ENCODE assay signal across 13 cellular contexts in genomic region chr11:112318193-112318592, GRCh38. TPM values are rescaled to one million over a fixed set of nuclear protein-coding genes. Genes with fewer than 3 reads are reported as not detected.
DNase-seq lines count a peak whose midpoint lies in the region; ATAC-seq, FAIRE-seq and TF ChIP-seq lines count a peak whose summit lies in the region.
"Had no signal": no experiment of that assay in that cellular context is flagged by ENCODE, and none has a peak within 500 bp of the region (broad histone marks: within the 10 kb centered on the region; RNA-seq: fewer than 3 reads in every experiment).

No MANE protein-coding gene starts in this region.

- H3K4me1 ChIP-seq in A549 (peaks cover 30% of the 10 kb centered on the region), K562 (replicated peaks in 1 of 2; ENCODE audit: control insufficient read depth in 2 of 2, insufficient read depth in 2 of 2, low read length in 2 of 2) (no peaks in the 10 kb centered on the region; a peak in 2 of 5 replicates), neural progenitor cell (no peaks in the 10 kb centered on the region)

- H3K27ac Mint-ChIP-seq in neural progenitor cell: no peak overlapping the region
- H3K27ac Mint-ChIP-seq: endodermal cell had no signal

- POLR2A ChIA-PET in A549 (lab: Yijun Ruan, JAX) (no interaction called here), K562 (lab: Yijun Ruan, JAX) (interaction anchor here (0.9 kb wide), 1 partner anchor 16 kb away, joined by 3 read pairs; no protein-coding TSS in a partner anchor), HEK293T (lab: Yijun Ruan, JAX) (no interaction called here)

- H3K27me3 Mint-ChIP-seq in neural progenitor cell (ENCODE audit: insufficient read depth, low read depth): peaks cover 4% of the 10 kb centered on the region
- H3K27me3 Mint-ChIP-seq: activated T-helper 17 cell treated with anti-CD3 and anti-CD28 coated beads, Interleukin-2, amount 50 U/mL, for 72 hours had no signal

- BruUV-seq in K562 (replicated peaks; lab: Mats Ljungman, UMichigan): no TSS peak

- 18% methylated on average over 1 of the region's 1 CpG for WGBS in A549 (ENCODE audit: missing lambda C conversion rate)
- WGBS in K562 (ENCODE audit: insufficient coverage, low coverage, missing lambda C conversion rate): 0% methylated on average over 1 of the region's 1 CpG

- H3K79me2 ChIP-seq in K562 (ENCODE audit: control insufficient read depth, insufficient read depth, low read length): no peaks in the 10 kb centered on the region
- H3K79me2 ChIP-seq in neural progenitor cell (ENCODE audit: low read depth): no peaks in the 10 kb centered on the region

- no peak; a peak in 1 of 5 replicates for TF ChIP-seq EP300 in A549 (IDR thresholded peaks at IDR 0.05)
- no peak for TF ChIP-seq EP300 in K562 (IDR thresholded peaks at IDR 0.05; ENCODE audit: low read length)

- FAIRE-seq in A549 (lab: Jason Lieb, UNC) (no peak), HTR-8/SVneo (lab: Jason Lieb, UNC) (peak; percentile 83), K562 (lab: Jason Lieb, UNC) (peak; percentile 54)

- H3K27me3 ChIP-seq in K562 (ENCODE audit: control insufficient read depth in 2 of 2, insufficient read depth in 2 of 2, low read length in 2 of 2) (peaks cover 0 to 8% of the 10 kb centered on the region in 2 experiments; a peak in 2 of 5 replicates), neural progenitor cell (no peaks in the 10 kb centered on the region)
- H3K27me3 ChIP-seq: upper lobe of left lung had no signal

- H3K36me3 ChIP-seq in K562 (ENCODE audit: control insufficient read depth, insufficient read depth, low read length) (no peaks in the 10 kb centered on the region), neural progenitor cell (no peaks in the 10 kb centered on the region)
- H3K36me3 ChIP-seq: upper lobe of left lung had no signal

- H3K4me1 Mint-ChIP-seq in neural progenitor cell: peaks cover 10% of the 10 kb centered on the region

- H3K9ac ChIP-seq in K562 (ENCODE audit: insufficient read depth in 1 of 2, low read depth in 2 of 2, low read length in 2 of 2): no peak overlapping the region
- H3K9ac ChIP-seq in neural progenitor cell: no peak overlapping the region

- H3K36me3 Mint-ChIP-seq in neural progenitor cell: no peaks in the 10 kb centered on the region

- H2AFZ ChIP-seq in K562 (ENCODE audit: low read depth, low read length) (no peak overlapping the region), neural progenitor cell (replicated peaks) (no peak overlapping the region)

- H3K27ac ChIP-seq in A549 (peak overlapping the region; percentile 60 to 82; a peak in 5 of 6 replicates), K562 (ENCODE audit: extremely low read depth, low read depth, low read length) (no peak overlapping the region), neural progenitor cell (no peak overlapping the region)

- in situ Hi-C loops in K562 (cut with MboI): no loop called here

- intact Hi-C loops in K562 (cut with micrococcal nuclease): no loop called here

- H3K4me3 Mint-ChIP-seq in neural progenitor cell: no peak overlapping the region
- H3K4me3 Mint-ChIP-seq: activated T-helper 17 cell treated with anti-CD3 and anti-CD28 coated beads, Interleukin-2, amount 50 U/mL, for 72 hours; endodermal cell had no signal

- TF ChIP-seq RAD21 in A549 (conservative IDR thresholded peaks at IDR 0.05 in 1 of 2, IDR thresholded peaks at IDR 0.05 in 1 of 2): no peak
- TF ChIP-seq RAD21 in K562 (CRISPR knock-in tag; conservative IDR thresholded peaks at IDR 0.05 in 1 of 2, IDR thresholded peaks at IDR 0.05 in 1 of 2): no peak

- CTCF ChIA-PET in A549 (lab: Yijun Ruan, JAX) (no interaction called here), K562 (lab: Yijun Ruan, JAX; ENCODE audit: low intra/inter-chr PET ratio) (no interaction called here), HEK293T (lab: Yijun Ruan, JAX) (no interaction called here)

- H3K9me3 Mint-ChIP-seq in neural progenitor cell: no peaks in the 10 kb centered on the region
- H3K9me3 Mint-ChIP-seq: activated T-helper 17 cell treated with anti-CD3 and anti-CD28 coated beads, Interleukin-2, amount 50 U/mL, for 72 hours had no signal

- TF ChIP-seq POLR2A in A549 (IDR thresholded peaks at IDR 0.05; ENCODE audit: low read length) (no peak), K562 (conservative IDR thresholded peaks at IDR 0.05) (no peak)

- DNase-seq in A549 (ENCODE audit: low read depth in 1 of 2, low spot score in 1 of 2) (peak; percentile 19 to 68), HTR-8/SVneo (ENCODE audit: insufficient read length, low spot score) (peak; percentile 67), K562 (ENCODE audit: extremely low read depth in 1 of 4, low spot score in 3 of 4) (peak in 2 of 4 experiments; percentile 36 to 43), iris pigment epithelial cell (ENCODE audit: low read depth) (peak; percentile 96), NCI-H82 (lab: John Stamatoyannopoulos, UW) (no peak), neural progenitor cell (ENCODE audit: low spot score) (no peak), HEK293T (ENCODE audit: extremely low spot score) (no peak), GM20000 (ENCODE audit: low spot score) (no peak)
- DNase-seq: C1 segment of cervical spinal cord, endodermal cell, upper lobe of left lung had no signal

- H3K4me2 ChIP-seq in A549 (peak overlapping the region; percentile 49), K562 (ENCODE audit: insufficient read depth, low read length) (no peak overlapping the region), neural progenitor cell (no peak overlapping the region)

- H3K9me3 ChIP-seq in A549 (peaks cover 7% of the 10 kb centered on the region), K562 (replicated peaks; ENCODE audit: control insufficient read depth, insufficient read depth, low read depth, low read length) (peaks cover 4% of the 10 kb centered on the region; the same call in 1 of the 2 replicates), neural progenitor cell (ENCODE audit: low read depth) (no peaks in the 10 kb centered on the region)
- H3K9me3 ChIP-seq: upper lobe of left lung had no signal

- H3K9me1 ChIP-seq in K562 (ENCODE audit: control insufficient read depth, insufficient read depth, low read length): no peaks in the 10 kb centered on the region

- no peak for TF ChIP-seq CTCF in A549 (IDR thresholded peaks at IDR 0.05)
- no peak for TF ChIP-seq CTCF in K562 (IDR thresholded peaks at IDR 0.05 in 2 of 3, conservative IDR thresholded peaks at IDR 0.05 in 1 of 3; ENCODE audit: insufficient read depth in 2 of 3, low read depth in 1 of 3, low read length in 3 of 3)
- TF ChIP-seq CTCF in neural progenitor cell (IDR thresholded peaks at IDR 0.05): no peak
- TF ChIP-seq CTCF in GM20000 (IDR thresholded peaks at IDR 0.05; ENCODE audit: extremely low read depth, missing control alignments): no peak

- ATAC-seq in A549: peak; percentile 64 to 74; a peak in 5 of 6 replicates
- no peak for ATAC-seq in K562
- ATAC-seq: activated T-helper 17 cell treated with anti-CD3 and anti-CD28 coated beads, Interleukin-2, amount 50 U/mL, for 72 hours had no signal

- no peaks in the 10 kb centered on the region for H4K20me1 ChIP-seq in K562 (replicated peaks; ENCODE audit: control insufficient read depth, insufficient read depth, low read length)
- H4K20me1 ChIP-seq in neural progenitor cell (ENCODE audit: low read depth): no peaks in the 10 kb centered on the region

- no peak overlapping the region for H3K4me3 ChIP-seq in A549
- no peak overlapping the region for H3K4me3 ChIP-seq in K562
- H3K4me3 ChIP-seq in neural progenitor cell: no peak overlapping the region
- H3K4me3 ChIP-seq: upper lobe of left lung had no signal

- H3F3A ChIP-seq in neural progenitor cell (ENCODE audit: low read depth): no peaks in the 10 kb centered on the region

TF ChIP-seq in A549, 52 proteins besides CTCF, POLR2A, EP300 and RAD21 (continues in another document):
- peak; percentile 56 for TF ChIP-seq MAFK (IDR thresholded peaks at IDR 0.05; ENCODE audit: partially characterized antibody)
- TF ChIP-seq CHD4 (IDR thresholded peaks at IDR 0.05; ENCODE audit: borderline replicate concordance): no peak
- TF ChIP-seq TP53 (CRISPR knock-in tag; IDR thresholded peaks at IDR 0.05): no peak

TF ChIP-seq in K562, 482 proteins besides CTCF, POLR2A, EP300 and RAD21 (continues in another document):
- peak; percentile 26; the same call in 1 of the 2 replicates for TF ChIP-seq TAL1 (IDR thresholded peaks at IDR 0.05)

TF ChIP-seq in HEK293T, 16 proteins besides CTCF, POLR2A, EP300 and RAD21:
- no peak for TF ChIP-seq ZNF384 (IDR thresholded peaks at IDR 0.05)
- no peak for TF ChIP-seq L3MBTL2 (conservative IDR thresholded peaks at IDR 0.05)
- TF ChIP-seq CTBP1 (IDR thresholded peaks at IDR 0.05; ENCODE audit: borderline replicate concordance): no peak
- TF ChIP-seq BHLHE40 (IDR thresholded peaks at IDR 0.05; ENCODE audit: borderline replicate concordance): no peak
- TF ChIP-seq SP1 (IDR thresholded peaks at IDR 0.05): no peak
- TF ChIP-seq TARDBP (IDR thresholded peaks at IDR 0.05): no peak
- no peak for TF ChIP-seq SUZ12 (IDR thresholded peaks at IDR 0.05)
- TF ChIP-seq HDGF (IDR thresholded peaks at IDR 0.05; ENCODE audit: borderline replicate concordance): no peak
- no peak for TF ChIP-seq FOXK2 (IDR thresholded peaks at IDR 0.05)
- no peak for TF ChIP-seq FOXA1 (IDR thresholded peaks at IDR 0.05)
TF ChIP-seq in HEK293T: peak in this region for 0.

RNA-seq across cellular contexts. Expression of gene PLET1, which starts 57.5 kb away (rescaled TPM):
- polyA plus RNA-seq in A549 (2011; rRNA removed) (not detected in 2 replicates), A549 (2017; fragmentation: RNase III; extraction: RNeasy Plus Mini Kit Qiagen cat#74134 plus additional on column Dnase treatment) (not detected in 3 replicates), K562 (2011; rRNA removed) (not detected in 2 replicates), K562 (2014; fragmentation: Illumina TruSeq; extraction: Trizol) (not detected in 2 replicates), K562 (2014; fragmentation: Nextera tagmentation; extraction: Ambion mirVana) (not detected), K562 (2014; rRNA removed) (not detected in 2 replicates)
- not detected in 2 replicates for polyA plus RNA-seq in A549 (2012; cell fraction: cytosol; rRNA removed)
- polyA plus RNA-seq in A549 (2012; cell fraction: nucleus; rRNA removed): not detected in 2 replicates
- polyA minus RNA-seq in A549 (2011; rRNA and poly(A)+ RNA removed): 0.17 TPM in 1 of 2 replicates, not detected in the other
- not detected in 2 replicates for total RNA-seq in K562 (2011; cell fraction: chromatin; rRNA removed; ENCODE audit: low replicate concordance)
- total RNA-seq in K562 (2011; cell fraction: nucleolus; rRNA removed): not detected in 2 replicates
- not detected in 2 replicates for total RNA-seq in K562 (2011; cell fraction: nucleoplasm; rRNA removed)
- total RNA-seq in K562 (2014; rRNA removed) (not detected in 2 replicates), K562 (2014; rRNA removed; fragmentation: Illumina TruSeq; extraction: Trizol) (not detected in 2 replicates), K562 (2015; rRNA removed; fragmentation: Illumina TruSeq; extraction: Trizol) (not detected in 2 replicates), K562 (2021) (not detected in 2 replicates), neural progenitor cell (ENCODE audit: low replicate concordance) (not detected in 2 replicates)
- not detected in 2 replicates for polyA plus RNA-seq in K562 (2011; cell fraction: cytosol; rRNA removed)
- not detected in 2 replicates for polyA plus RNA-seq in K562 (2011; cell fraction: nucleus; rRNA removed)
- not detected in 2 replicates for polyA plus RNA-seq in K562 (2012)
- polyA minus RNA-seq in K562 (2011; rRNA and poly(A)+ RNA removed): not detected in 2 replicates
- polyA minus RNA-seq in K562 (2011; cell fraction: cytosol; rRNA and poly(A)+ RNA removed): not detected in 2 replicates
- polyA minus RNA-seq in K562 (2011; cell fraction: nucleus; rRNA and poly(A)+ RNA removed): not detected in 2 replicates
- total RNA-seq: activated T-helper 17 cell treated with anti-CD3 and anti-CD28 coated beads, Interleukin-2, amount 50 U/mL, for 72 hours; endodermal cell; T-helper 2 cell treated with Interferon-gamma antibody and Interleukin-4, amounts not matched to agents 100 ng/mL and 5 ng/mL, for 36 hours; upper lobe of left lung had no signal

Comparison
In these comparisons a context has a peak if more than half of its experiments do, and no peak if none do; other contexts are left out.
1. DNase-seq: peak in A549 (2 of 2), HTR-8/SVneo (single experiment) and iris pigment epithelial cell (single experiment); none in NCI-H82 (single experiment), neural progenitor cell (single experiment), HEK293T (single experiment) and GM20000 (single experiment).
2. H3K27ac ChIP-seq: peak in A549 (2 of 2); none in K562 (single experiment) and neural progenitor cell (single experiment).
3. Of the 35 proteins assayed by ChIP-seq in both K562 and A549: peak only in K562: none; only in A549: JUNB and MAFK; in both: none; in neither: 33.